8 cellular contexts compared by ENCODE assay signal in the genomic region with DNA sequence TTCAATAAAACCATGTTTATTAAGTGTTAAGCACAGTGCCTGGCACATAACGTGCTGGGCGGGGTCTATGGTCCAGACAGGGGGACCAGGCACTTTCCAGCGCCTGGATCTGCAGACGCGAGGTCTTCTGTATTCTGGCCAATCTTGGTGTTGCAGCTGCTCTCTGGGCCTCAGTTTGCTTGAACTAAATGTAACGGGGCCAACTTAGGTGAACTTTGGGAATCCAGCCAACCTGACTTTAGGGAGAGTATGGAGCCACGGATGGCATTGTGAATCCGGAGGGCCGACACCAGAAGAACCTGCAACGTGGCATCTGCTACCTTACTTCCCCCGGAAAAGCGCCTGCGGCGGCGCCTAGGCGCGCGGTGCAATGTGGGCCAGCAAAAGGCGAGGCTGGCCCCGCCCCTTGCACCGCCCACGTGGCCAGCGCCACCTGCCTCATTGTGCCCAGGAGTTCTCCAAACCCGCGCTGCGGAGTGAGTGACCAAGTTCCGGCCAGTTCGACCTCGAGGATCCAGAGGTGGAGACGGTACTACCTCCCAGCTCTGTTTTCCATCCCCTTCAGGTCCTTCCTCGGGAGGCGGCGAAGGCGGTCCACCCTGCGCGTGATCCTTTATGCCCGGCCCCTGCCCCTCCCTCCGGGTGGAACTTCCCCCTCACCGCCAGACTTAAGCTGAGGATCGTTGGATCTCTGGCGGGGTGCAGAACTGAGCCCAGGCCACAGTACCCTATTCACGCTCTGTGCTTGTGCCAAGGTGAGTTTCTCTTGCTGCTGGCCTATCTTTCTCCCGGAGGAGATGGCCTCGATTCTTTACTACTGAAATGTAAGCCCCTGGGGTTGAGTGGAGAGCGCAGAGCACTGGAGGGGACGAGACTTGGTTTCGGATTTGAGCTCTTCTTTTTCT. TPM values are rescaled to one million over a fixed set of nuclear protein-coding genes. Genes with fewer than 3 reads are reported as not detected.
DNase-seq lines count a peak whose midpoint lies in the region; ATAC-seq lines count a peak whose summit lies in the region.

Gene AKR1A1, plus strand, starts transcription at position 426 of the 905 bp plus-strand sequence. CDS start 10,969 bp downstream, outside the sequence.

- H3K27me3 Mint-ChIP-seq in activated CD4-positive, alpha-beta T cell treated with anti-CD3 and anti-CD28 coated beads, Interleukin-2, amount 10 ng/mL, durations not matched to agents 7 days and 5 days, result no peaks in the 10 kb centered on the region

- POLR2A ChIA-PET in activated CD4-positive, alpha-beta T cell treated with anti-CD3 and anti-CD28 coated beads, Interleukin-2, amount 10 ng/mL, durations not matched to agents 7 days and 5 days (lab: Charles Lee), result interaction anchor here (0.6 to 1.5 kb wide), 6 partner anchors 27 to 829 kb away, joined by 3 to 12 read pairs (median 4); partner anchors contain the start of genes MUTYH, PRDX1 and TOE1

- CTCF ChIA-PET in activated CD4-positive, alpha-beta T cell treated with anti-CD3 and anti-CD28 coated beads, Interleukin-2, amount 10 ng/mL, durations not matched to agents 7 days and 5 days (lab: Charles Lee), result interaction anchor here (0.8 to 1.8 kb wide), 7 partner anchors 9 to 52 kb away, joined by 3 to 9 read pairs (median 4); no protein-coding TSS in a partner anchor

- DNase-seq in C1 segment of cervical spinal cord (lab: John Stamatoyannopoulos, UW), result peak; percentile 64 to 91 (median 86)
- peak; percentile 93 for DNase-seq in NCI-H69 (lab: John Stamatoyannopoulos, UW)
- DNase-seq in activated CD4-positive, alpha-beta T cell treated with anti-CD3 and anti-CD28 coated beads, Interleukin-2, amount 10 ng/mL, durations not matched to agents 7 days and 5 days, result peak; percentile 89
- DNase-seq in dedifferentiated amniotic fluid mesenchymal stem cell (ENCODE audit: extremely low spot score), result peak; percentile 58
- DNase-seq in left lobe of liver (ENCODE audit: low spot score), result peak; percentile 94
- peak; percentile 83 for DNase-seq in stimulated activated CD4-positive, alpha-beta T cell treated with anti-CD3 and anti-CD28 coated beads, Interleukin-2, amount 100 ng/mL, for 4 hours (ENCODE audit: low read depth)

- peak within 1 kb of the TSS; percentile 92 for H3K27ac Mint-ChIP-seq in activated CD4-positive, alpha-beta T cell treated with anti-CD3 and anti-CD28 coated beads, Interleukin-2, amount 10 ng/mL, durations not matched to agents 7 days and 5 days

- peaks cover 11% of the 10 kb centered on the region for H3K36me3 Mint-ChIP-seq in activated CD4-positive, alpha-beta T cell treated with anti-CD3 and anti-CD28 coated beads, Interleukin-2, amount 10 ng/mL, durations not matched to agents 7 days and 5 days (ENCODE audit: low read depth)

- no peaks in the 10 kb centered on the region for H3K9me3 Mint-ChIP-seq in activated CD4-positive, alpha-beta T cell treated with anti-CD3 and anti-CD28 coated beads, Interleukin-2, amount 10 ng/mL, durations not matched to agents 7 days and 5 days

- peak within 1 kb of the TSS; percentile 92 for H3K4me3 Mint-ChIP-seq in activated CD4-positive, alpha-beta T cell treated with anti-CD3 and anti-CD28 coated beads, Interleukin-2, amount 10 ng/mL, durations not matched to agents 7 days and 5 days

- peaks cover 25% of the 10 kb centered on the region for H3K4me1 Mint-ChIP-seq in activated CD4-positive, alpha-beta T cell treated with anti-CD3 and anti-CD28 coated beads, Interleukin-2, amount 10 ng/mL, durations not matched to agents 7 days and 5 days

- peak; percentile 88 for ATAC-seq in GM19351 (IDR thresholded peaks at IDR 0.05; ENCODE audit: unreplicated experiment)
- peak; percentile 81 for ATAC-seq in HG03520 (IDR thresholded peaks at IDR 0.05; ENCODE audit: unreplicated experiment)
- ATAC-seq in left lobe of liver, result peak; percentile 89

RNA-seq across cellular contexts. Expression of gene AKR1A1, which starts in this region (rescaled TPM):
- 100 to 1,000 TPM; 134 to 135 TPM for total RNA-seq in activated CD4-positive, alpha-beta T cell treated with anti-CD3 and anti-CD28 coated beads, Interleukin-2, amount 10 ng/mL, durations not matched to agents 7 days and 5 days
- 310 TPM for total RNA-seq in left lobe of liver

Comparison
In these comparisons a context has a peak if more than half of its experiments do, and no peak if none do; other contexts are left out.
1. Peak in every context shown above with its lines: DNase-seq and ATAC-seq.